Comparison of ENCODE assay signal across 8 cellular contexts in genomic region chr19:796692-797527, GRCh38. TPM values are rescaled to one million over a fixed set of nuclear protein-coding genes. Genes with fewer than 3 reads are reported as not detected.
DNase-seq lines count a peak whose midpoint lies in the region; TF ChIP-seq lines count a peak whose summit lies in the region.

TSS of gene PTBP1 (plus strand) at chr19:797452. CDS start at chr19:797498, 46 bp downstream.

- H3K27me3 ChIP-seq in HAP-1 (ENCODE audit: low read depth) (no peaks in the 10 kb centered on the region), MM.1S (replicated peaks; ENCODE audit: insufficient read depth, low read length) (0 out of 2 replicates have a peak, but pooled peaks cover 3% of the 10 kb centered on the region)

- peaks cover 14% of the 10 kb centered on the region for H3K4me1 ChIP-seq in ES-I3 (ENCODE audit: insufficient read depth, low read length)
- peaks cover 25% of the 10 kb centered on the region for H3K4me1 ChIP-seq in HAP-1
- H3K4me1 ChIP-seq in MM.1S (ENCODE audit: low read length): peaks cover 9% of the 10 kb centered on the region

- peak within 1 kb of the TSS; percentile 93 for H3K4me2 ChIP-seq in MM.1S (ENCODE audit: low read depth, low read length)

- H3K4me3 ChIP-seq in HAP-1 (peak within 1 kb of the TSS; percentile 91), MM.1S (ENCODE audit: low read length) (peak within 1 kb of the TSS; percentile 88), fibroblast of the aortic adventitia (ENCODE audit: low read depth, low read length) (peak within 1 kb of the TSS; percentile 83)

- no peaks in the 10 kb centered on the region for H3F3A ChIP-seq in MM.1S (ENCODE audit: insufficient read depth, low read length)

- no peaks in the 10 kb centered on the region for H3K9me3 ChIP-seq in ES-I3 (ENCODE audit: control insufficient read depth, insufficient read depth, low read length)
- H3K9me3 ChIP-seq in HAP-1: 0 out of 2 replicates have a peak, but pooled peaks cover 2% of the 10 kb centered on the region
- no peaks in the 10 kb centered on the region for H3K9me3 ChIP-seq in MM.1S (replicated peaks; ENCODE audit: insufficient read depth, low read length)

- H3K36me3 Mint-ChIP-seq in nephron (ENCODE audit: low read depth): peaks cover 13% of the 10 kb centered on the region
- H3K36me3 Mint-ChIP-seq in stimulated activated naive CD8-positive, alpha-beta T cell treated with anti-CD3 and anti-CD28 coated beads, Interleukin-15, Interleukin-2, amounts not matched to agents 100 ng/mL and 50 ng/mL, for 24 hours (ENCODE audit: low read depth): peaks cover 28% of the 10 kb centered on the region

- H3K9ac ChIP-seq in ES-I3 (ENCODE audit: low read depth, low read length) (peak within 1 kb of the TSS; percentile 93), MM.1S (ENCODE audit: low read length) (peak within 1 kb of the TSS; percentile 80)

- TF ChIP-seq CTCF in MM.1S (IDR thresholded peaks at IDR 0.05; ENCODE audit: low read length) (no peak), fibroblast of the aortic adventitia (IDR thresholded peaks at IDR 0.05; ENCODE audit: insufficient read depth, low read length) (peak; percentile 2), nephron (IDR thresholded peaks at IDR 0.05; ENCODE audit: unreplicated experiment in 3 of 3) (no peak)

- H3K27me3 Mint-ChIP-seq in nephron (ENCODE audit: low read depth): no peaks in the 10 kb centered on the region
- no peaks in the 10 kb centered on the region for H3K27me3 Mint-ChIP-seq in stimulated activated naive CD8-positive, alpha-beta T cell treated with anti-CD3 and anti-CD28 coated beads, Interleukin-15, Interleukin-2, amounts not matched to agents 100 ng/mL and 50 ng/mL, for 24 hours

- peak within 1 kb of the TSS; percentile 96 to 98 (median 98) for H3K4me3 Mint-ChIP-seq in nephron
- H3K4me3 Mint-ChIP-seq in stimulated activated naive CD8-positive, alpha-beta T cell treated with anti-CD3 and anti-CD28 coated beads, Interleukin-15, Interleukin-2, amounts not matched to agents 100 ng/mL and 50 ng/mL, for 24 hours: peak within 1 kb of the TSS; percentile 95

- peaks cover 40% of the 10 kb centered on the region for H4K20me1 ChIP-seq in MM.1S (ENCODE audit: insufficient read depth, low read length)

- in situ Hi-C loops in HAP-1 (cut with MboI; ENCODE audit: low sequenced_read_pairs): no loop called here

- H3K27ac ChIP-seq in MM.1S (ENCODE audit: low read length): peak within 1 kb of the TSS; percentile 53; the same call in 1 of the 2 replicates

- peaks cover 34% of the 10 kb centered on the region for H3K4me1 Mint-ChIP-seq in nephron
- H3K4me1 Mint-ChIP-seq in stimulated activated naive CD8-positive, alpha-beta T cell treated with anti-CD3 and anti-CD28 coated beads, Interleukin-15, Interleukin-2, amounts not matched to agents 100 ng/mL and 50 ng/mL, for 24 hours (ENCODE audit: low read depth): peaks cover 29% of the 10 kb centered on the region

- peak within 1 kb of the TSS; percentile 99 for H2AFZ ChIP-seq in MM.1S (ENCODE audit: low read length)

- DNase-seq in HAP-1 (ENCODE audit: low spot score in 2 of 2) (peak; percentile 100), MM.1S (peak; percentile 100), SIG-M5 (lab: John Stamatoyannopoulos, UW) (peak; percentile 97), activated gamma-delta T cell (lab: John Stamatoyannopoulos, UW) (peak; percentile 100), fibroblast of the aortic adventitia (ENCODE audit: low read depth) (peak; percentile 100)

- H3K27ac Mint-ChIP-seq in nephron: peak within 1 kb of the TSS; percentile 91 to 98 (median 96)
- peak within 1 kb of the TSS; percentile 97 for H3K27ac Mint-ChIP-seq in stimulated activated naive CD8-positive, alpha-beta T cell treated with anti-CD3 and anti-CD28 coated beads, Interleukin-15, Interleukin-2, amounts not matched to agents 100 ng/mL and 50 ng/mL, for 24 hours

- H3K9me2 ChIP-seq in MM.1S (replicated peaks; ENCODE audit: insufficient read depth, low read length): no peaks in the 10 kb centered on the region

- no peaks in the 10 kb centered on the region for H3K9me3 Mint-ChIP-seq in nephron
- no peaks in the 10 kb centered on the region for H3K9me3 Mint-ChIP-seq in stimulated activated naive CD8-positive, alpha-beta T cell treated with anti-CD3 and anti-CD28 coated beads, Interleukin-15, Interleukin-2, amounts not matched to agents 100 ng/mL and 50 ng/mL, for 24 hours

- H3K79me2 ChIP-seq in MM.1S (ENCODE audit: low read length): peaks cover 44% of the 10 kb centered on the region

- 0 out of 2 replicates have a peak, but pooled peaks cover 3% of the 10 kb centered on the region for H3K36me3 ChIP-seq in ES-I3 (ENCODE audit: insufficient read depth, low read length)
- H3K36me3 ChIP-seq in HAP-1 (replicated peaks): peaks cover 41% of the 10 kb centered on the region
- H3K36me3 ChIP-seq in MM.1S (replicated peaks; ENCODE audit: insufficient read depth, low read length): peaks cover 24% of the 10 kb centered on the region

RNA-seq across cellular contexts. Expression of gene PTBP1, which starts in this region (rescaled TPM):
- total RNA-seq in fibroblast of the aortic adventitia (ENCODE audit: low replicate concordance): 30.9 and 121 TPM in 2 replicates

Comparison
In these comparisons a context has a peak if more than half of its experiments do, and no peak if none do; other contexts are left out.
1. Peak in every context shown above with its lines: DNase-seq, H3K4me3 ChIP-seq and H3K27ac ChIP-seq.